In genomic region chr11:17986711-17987220, GRCh38 we compare ENCODE assay signal across 1 cellular context.
TF ChIP-seq lines count a peak whose summit lies in the region.

No MANE protein-coding gene starts in this region.

TF ChIP-seq in HepG2, 621 proteins besides CTCF, POLR2A, EP300 and RAD21 (continued from another document and continues in another):
- TF ChIP-seq PAXIP1 (CRISPR knock-in tag; conservative IDR thresholded peaks at IDR 0.05) (peak; percentile 83), PRPF4 (IDR thresholded peaks at IDR 0.05; ENCODE audit: low read depth, low read length, poor library complexity, severe bottlenecking) (no peak), PITX1 (CRISPR knock-in tag; IDR thresholded peaks at IDR 0.05) (0 out of 2 replicates have a peak, but pooled peaks have one; percentile 49), CREM (IDR thresholded peaks at IDR 0.05) (peak; percentile 31; the same call in 1 of the 2 replicates), CREM (CRISPR knock-in tag; IDR thresholded peaks at IDR 0.05) (no peak), HMGXB3 (CRISPR knock-in tag; IDR thresholded peaks at IDR 0.05; ENCODE audit: borderline replicate concordance) (0 out of 2 replicates have a peak, but pooled peaks have one; percentile 34), KAT8 (CRISPR knock-in tag; IDR thresholded peaks at IDR 0.05) (peak; percentile 22; the same call in 1 of the 2 replicates), MYPOP (CRISPR knock-in tag; IDR thresholded peaks at IDR 0.05) (no peak; the same call in 1 of the 2 replicates), HMG20A (CRISPR knock-in tag; IDR thresholded peaks at IDR 0.05; ENCODE audit: borderline replicate concordance) (peak; percentile 34; the same call in 1 of the 2 replicates), GTF3A (CRISPR knock-in tag; conservative IDR thresholded peaks at IDR 0.05) (0 out of 2 replicates have a peak, but pooled peaks have one; percentile 69), EHMT2 (IDR thresholded peaks at IDR 0.05; ENCODE audit: borderline replicate concordance, low read depth, low read length) (peak; percentile 99), MED1 (CRISPR knock-in tag; IDR thresholded peaks at IDR 0.05) (peak; percentile 51; the same call in 1 of the 2 replicates), ZNF761 (CRISPR knock-in tag; conservative IDR thresholded peaks at IDR 0.05) (0 out of 2 replicates have a peak, but pooled peaks have one; percentile 5), CEBPG (CRISPR knock-in tag; IDR thresholded peaks at IDR 0.05) (peak; percentile 97), ZFYVE20 (CRISPR knock-in tag; IDR thresholded peaks at IDR 0.05; ENCODE audit: borderline replicate concordance, low read depth) (no peak), CREB1 (IDR thresholded peaks at IDR 0.05) (no peak), CREB1 (CRISPR knock-in tag; IDR thresholded peaks at IDR 0.05) (peak; percentile 35), ARID4A (CRISPR knock-in tag; IDR thresholded peaks at IDR 0.05; ENCODE audit: borderline replicate concordance) (peak; percentile 11; the same call in 1 of the 2 replicates), ZNF878 (CRISPR knock-in tag; IDR thresholded peaks at IDR 0.05) (peak; percentile 45; the same call in 1 of the 2 replicates), GATAD2A (CRISPR knock-in tag; IDR thresholded peaks at IDR 0.05) (peak; percentile 77), JUN (CRISPR knock-in tag; IDR thresholded peaks at IDR 0.05) (no peak), SOX6 (IDR thresholded peaks at IDR 0.05) (no peak), SOX6 (CRISPR knock-in tag; IDR thresholded peaks at IDR 0.05) (peak; percentile 74), YY1 (IDR thresholded peaks at IDR 0.05; ENCODE audit: insufficient read depth, insufficient replicate concordance, low read depth, low read length) (no peak), SMARCC2 (IDR thresholded peaks at IDR 0.05) (no peak), SRF (IDR thresholded peaks at IDR 0.05; ENCODE audit: low read depth, low read length) (no peak), ISL2 (CRISPR knock-in tag; IDR thresholded peaks at IDR 0.05) (0 out of 2 replicates have a peak, but pooled peaks have one; percentile 64), TRAFD1 (CRISPR knock-in tag; IDR thresholded peaks at IDR 0.05; ENCODE audit: borderline replicate concordance) (no peak), REPIN1 (CRISPR knock-in tag; IDR thresholded peaks at IDR 0.05; ENCODE audit: borderline replicate concordance, low read depth) (peak; percentile 27; the same call in 1 of the 2 replicates), RCOR2 (CRISPR knock-in tag; IDR thresholded peaks at IDR 0.05) (0 out of 2 replicates have a peak, but pooled peaks have one; percentile 37), TARDBP (CRISPR knock-in tag; IDR thresholded peaks at IDR 0.05) (0 out of 2 replicates have a peak, but pooled peaks have one; percentile 21), NR2F1 (CRISPR knock-in tag; IDR thresholded peaks at IDR 0.05) (no peak), KDM6A (CRISPR knock-in tag; IDR thresholded peaks at IDR 0.05; ENCODE audit: low read depth) (peak; percentile 22; the same call in 1 of the 2 replicates), ZNF296 (CRISPR knock-in tag; conservative IDR thresholded peaks at IDR 0.05) (no peak), SOX5 (CRISPR knock-in tag; IDR thresholded peaks at IDR 0.05; ENCODE audit: borderline replicate concordance) (peak; percentile 56; the same call in 1 of the 2 replicates), HES4 (CRISPR knock-in tag; IDR thresholded peaks at IDR 0.05; ENCODE audit: borderline replicate concordance) (no peak), KDM5B (CRISPR knock-in tag; IDR thresholded peaks at IDR 0.05; ENCODE audit: borderline replicate concordance) (no peak), FOXP1 (IDR thresholded peaks at IDR 0.05) (no peak), FOXP1 (CRISPR knock-in tag; IDR thresholded peaks at IDR 0.05) (peak; percentile 17; the same call in 1 of the 2 replicates), JUNB (CRISPR knock-in tag; IDR thresholded peaks at IDR 0.05; ENCODE audit: borderline replicate concordance) (no peak), SOX13 (IDR thresholded peaks at IDR 0.05) (no peak), SOX13 (CRISPR knock-in tag; conservative IDR thresholded peaks at IDR 0.05 in 1 of 2, IDR thresholded peaks at IDR 0.05 in 1 of 2) (peak in 1 of 2 experiments; percentile 82; a peak in 2 of 4 replicates), HNF4G (IDR thresholded peaks at IDR 0.05; ENCODE audit: borderline replicate concordance, low read depth, low read length) (peak; percentile 69), HNF4G (CRISPR knock-in tag; IDR thresholded peaks at IDR 0.05; ENCODE audit: borderline replicate concordance, low read depth) (no peak), THAP7 (CRISPR knock-in tag; IDR thresholded peaks at IDR 0.05) (no peak), ZNF614 (CRISPR knock-in tag; IDR thresholded peaks at IDR 0.05; ENCODE audit: borderline replicate concordance) (peak; percentile 100), CERS6 (CRISPR knock-in tag; IDR thresholded peaks at IDR 0.05) (no peak), FOXJ3 (CRISPR knock-in tag; IDR thresholded peaks at IDR 0.05; ENCODE audit: borderline replicate concordance) (peak; percentile 58; the same call in 1 of the 2 replicates), NCOA2 (CRISPR knock-in tag; IDR thresholded peaks at IDR 0.05) (peak; percentile 79), TFDP1 (CRISPR knock-in tag; IDR thresholded peaks at IDR 0.05; ENCODE audit: borderline replicate concordance) (no peak), ELF3 (CRISPR knock-in tag; IDR thresholded peaks at IDR 0.05) (peak; percentile 45)
